9 cellular contexts compared by ENCODE assay signal in the genomic region with DNA sequence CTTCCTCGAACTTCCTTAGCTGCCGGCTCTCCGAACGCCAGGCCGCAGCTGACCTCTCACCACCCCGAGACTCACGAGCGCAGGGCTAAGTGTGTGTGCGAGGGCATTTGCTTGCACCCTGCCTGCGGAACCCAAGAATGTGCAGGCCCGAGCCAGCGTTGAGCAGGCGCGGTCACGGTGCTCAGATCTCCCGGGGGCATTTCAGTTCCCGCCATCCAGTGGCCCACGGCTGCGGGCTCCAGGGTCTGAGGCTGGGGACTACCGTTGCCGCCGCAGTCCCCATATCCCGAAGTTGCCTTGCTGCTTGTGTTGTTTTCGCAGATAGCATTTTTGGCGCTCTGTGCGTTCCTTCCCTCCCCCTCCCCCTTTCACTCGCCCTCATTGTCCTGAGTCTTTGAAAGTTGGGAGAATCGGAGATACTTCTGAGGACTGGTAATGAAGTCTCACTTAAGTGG.
A peak's percentile ranks its signal among the peaks of the same experiment; 100 is the strongest.
DNase-seq lines count a peak whose midpoint lies in the region; ATAC-seq and TF ChIP-seq lines count a peak whose summit lies in the region.
"Had no signal": no experiment of that assay in that cellular context is flagged by ENCODE, and none has a peak within 500 bp of the region (broad histone marks: within the 10 kb centered on the region; RNA-seq: fewer than 3 reads in every experiment).

No MANE protein-coding gene starts in this region.

- H3K36me3 ChIP-seq in iPS-18a (ENCODE audit: control insufficient read depth, low read depth, low read length), result no peaks in the 10 kb centered on the region

- peaks cover 92% of the 10 kb centered on the region for H3K27me3 Mint-ChIP-seq in T-helper 1 cell treated with Interleukin-12 subunit alpha and Interleukin-12 subunit beta and Interleukin-4 antibody, amounts not matched to agents 30 μg/mL and 1 μg/mL, for 36 hours (ENCODE audit: low read depth)

- peaks cover 100% of the 10 kb centered on the region for H3K27me3 ChIP-seq in iPS-18a (ENCODE audit: control insufficient read depth, insufficient read depth, low read length)

- H3K4me3 Mint-ChIP-seq in T-helper 1 cell treated with Interleukin-12 subunit alpha and Interleukin-12 subunit beta and Interleukin-4 antibody, amounts not matched to agents 30 μg/mL and 1 μg/mL, for 36 hours, result no peak overlapping the region

- H3K9me3 Mint-ChIP-seq in T-helper 1 cell treated with Interleukin-12 subunit alpha and Interleukin-12 subunit beta and Interleukin-4 antibody, amounts not matched to agents 30 μg/mL and 1 μg/mL, for 36 hours, result no peaks in the 10 kb centered on the region

- ATAC-seq in GM21381 (IDR thresholded peaks at IDR 0.05; ENCODE audit: unreplicated experiment) (no peak), HG03521 (IDR thresholded peaks at IDR 0.05; ENCODE audit: unreplicated experiment) (no peak)

- H3K4me1 ChIP-seq in iPS-18a (ENCODE audit: control insufficient read depth, low read depth, low read length), result peaks cover 44% of the 10 kb centered on the region

- peak overlapping the region; percentile 21 for H3K4me3 ChIP-seq in iPS-18a (ENCODE audit: low read length)
- H3K4me3 ChIP-seq in retinal pigment epithelial cell (ENCODE audit: low read length), result peak overlapping the region; percentile 43

- peaks cover 8% of the 10 kb centered on the region for H3K36me3 Mint-ChIP-seq in T-helper 1 cell treated with Interleukin-12 subunit alpha and Interleukin-12 subunit beta and Interleukin-4 antibody, amounts not matched to agents 30 μg/mL and 1 μg/mL, for 36 hours (ENCODE audit: low read depth)

- H3K4me1 Mint-ChIP-seq in T-helper 1 cell treated with Interleukin-12 subunit alpha and Interleukin-12 subunit beta and Interleukin-4 antibody, amounts not matched to agents 30 μg/mL and 1 μg/mL, for 36 hours (ENCODE audit: low read depth), result peaks cover 12% of the 10 kb centered on the region

- no peak overlapping the region for H3K9ac ChIP-seq in iPS-18a (ENCODE audit: low read length)

- DNase-seq in T-helper 1 cell (no peak), retinal pigment epithelial cell (ENCODE audit: low read depth) (no peak), DMS 273 (lab: John Stamatoyannopoulos, UW; ENCODE audit: unreplicated experiment) (no peak)
- peak; percentile 59 for DNase-seq in activated CD8-positive, alpha-beta memory T cell treated with anti-CD3 and anti-CD28 coated beads, Interleukin-2, amount 50 U/mL, for 48 hours
- DNase-seq: NCI-H1436 had no signal

- peak overlapping the region; percentile 62 for H3K27ac Mint-ChIP-seq in T-helper 1 cell treated with Interleukin-12 subunit alpha and Interleukin-12 subunit beta and Interleukin-4 antibody, amounts not matched to agents 30 μg/mL and 1 μg/mL, for 36 hours

- H3K27ac ChIP-seq in iPS-18a (ENCODE audit: low read length), result no peak overlapping the region

- no peak for TF ChIP-seq CTCF in retinal pigment epithelial cell (conservative IDR thresholded peaks at IDR 0.05; ENCODE audit: low read depth, low read length)

- no peaks in the 10 kb centered on the region for H3K9me3 ChIP-seq in iPS-18a (ENCODE audit: control insufficient read depth, low read depth, low read length)
